ENCODE assay signal across 9 cellular contexts in the genomic region with DNA sequence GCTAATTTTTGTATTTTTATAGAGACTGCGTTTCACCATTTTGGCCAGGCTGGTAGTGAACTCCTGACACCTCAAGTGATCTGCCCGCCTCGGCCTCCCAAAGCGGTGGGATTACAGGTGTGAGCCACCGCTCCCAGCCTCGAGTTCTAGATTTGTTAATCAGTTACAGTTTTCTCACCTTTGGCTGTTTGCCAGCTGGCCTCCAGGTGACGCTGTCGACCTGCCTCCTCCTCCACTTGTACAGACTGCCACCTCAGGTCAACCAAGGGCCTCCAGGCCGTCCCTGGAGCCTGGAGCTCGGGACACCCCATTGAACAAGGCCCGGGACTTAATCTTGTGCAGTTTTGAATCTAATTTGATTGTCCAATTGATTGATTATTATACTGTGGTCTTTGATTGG. TPM values are rescaled to one million over a fixed set of nuclear protein-coding genes. Genes with fewer than 3 reads are reported as not detected.
DNase-seq lines count a peak whose midpoint lies in the region; ATAC-seq and TF ChIP-seq lines count a peak whose summit lies in the region.
"Had no signal": no experiment of that assay in that cellular context is flagged by ENCODE, and none has a peak within 500 bp of the region (broad histone marks: within the 10 kb centered on the region; RNA-seq: fewer than 3 reads in every experiment).

No MANE protein-coding gene starts in this region.

- H2BK5ac ChIP-seq in mesendoderm (ENCODE audit: low read length), result no peak overlapping the region

- no peak overlapping the region for H3K4me2 ChIP-seq in MM.1S (ENCODE audit: low read depth, low read length)
- no peak overlapping the region for H3K4me2 ChIP-seq in mesendoderm (ENCODE audit: low read length)

- H3K27me3 ChIP-seq in CD4-positive, alpha-beta T cell (ENCODE audit: control insufficient read depth, insufficient read depth, low read length), result no peaks in the 10 kb centered on the region
- H3K27me3 ChIP-seq in MM.1S (replicated peaks; ENCODE audit: insufficient read depth, low read length) (peaks cover 81% of the 10 kb centered on the region), mesendoderm (ENCODE audit: insufficient read depth, low read length, poor library complexity) (no peaks in the 10 kb centered on the region), tibial nerve (no peaks in the 10 kb centered on the region)

- H3K36me3 ChIP-seq in MM.1S (replicated peaks; ENCODE audit: insufficient read depth, low read length) (no peaks in the 10 kb centered on the region), mesendoderm (ENCODE audit: control insufficient read depth, insufficient read depth, low read length) (no peaks in the 10 kb centered on the region), tibial nerve (no peaks in the 10 kb centered on the region)

- H3K79me2 ChIP-seq in MM.1S (ENCODE audit: low read length), result no peaks in the 10 kb centered on the region
- H3K79me2 ChIP-seq in mesendoderm (ENCODE audit: control insufficient read depth, insufficient read depth, low read length), result no peaks in the 10 kb centered on the region

- no peak overlapping the region for H2BK15ac ChIP-seq in mesendoderm (replicated peaks; ENCODE audit: low read depth)

- no peak overlapping the region for H3K18ac ChIP-seq in mesendoderm (ENCODE audit: low read length)

- H3K4me3 ChIP-seq in MM.1S (ENCODE audit: low read length), result no peak overlapping the region
- H3K4me3 ChIP-seq in mesendoderm (ENCODE audit: low read length), result no peak overlapping the region
- no peak overlapping the region for H3K4me3 ChIP-seq in tibial nerve

- no peak overlapping the region for H4K5ac ChIP-seq in mesendoderm (ENCODE audit: low read length)

- TF ChIP-seq CTCF in CD4-positive, alpha-beta T cell (IDR thresholded peaks at IDR 0.05), result peak; percentile 59
- TF ChIP-seq CTCF in MM.1S (IDR thresholded peaks at IDR 0.05; ENCODE audit: low read length) (peak; percentile 84), tibial nerve (IDR thresholded peaks at IDR 0.05) (peak in 1 of 5 experiments; percentile 42)

- no peak for ATAC-seq in CD4-positive, alpha-beta T cell (ENCODE audit: poor library complexity)
- ATAC-seq in HG03520 (IDR thresholded peaks at IDR 0.05; ENCODE audit: unreplicated experiment) (no peak), GM21381 (IDR thresholded peaks at IDR 0.05; ENCODE audit: unreplicated experiment) (no peak)

- H3K9me2 ChIP-seq in MM.1S (replicated peaks; ENCODE audit: insufficient read depth, low read length), result no peaks in the 10 kb centered on the region

- H3K4me1 Mint-ChIP-seq in CD4-positive, alpha-beta T cell (ENCODE audit: low read depth), result peaks cover 21% of the 10 kb centered on the region

- POLR2A ChIA-PET in CD4-positive, alpha-beta T cell (lab: Charles Lee), result interaction anchor here (1.8 to 3.3 kb wide), 7 partner anchors 25 to 67 kb away, joined by 11 to 34 read pairs (median 17); a partner anchor contains a TSS

- H4K20me1 ChIP-seq in MM.1S (ENCODE audit: insufficient read depth, low read length), result no peaks in the 10 kb centered on the region

- no peaks in the 10 kb centered on the region for H3K36me3 Mint-ChIP-seq in CD4-positive, alpha-beta T cell (ENCODE audit: low read depth)

- no peak overlapping the region for H3K56ac ChIP-seq in mesendoderm (ENCODE audit: low read length)

- WGBS in mesendoderm (ENCODE audit: extremely low coverage, insufficient coverage, low lambda C conversion rate), result no CpG with 5 or more reads among the region's 11 CpGs
- WGBS in tibial nerve, 2 donors, result 61 to 75% methylated on average over 11 of the region's 11 CpGs

- no peak overlapping the region for H2AFZ ChIP-seq in MM.1S (ENCODE audit: low read length)

- no peaks in the 10 kb centered on the region for H3K9me3 Mint-ChIP-seq in CD4-positive, alpha-beta T cell
- H3K9me3 Mint-ChIP-seq: T-helper 1 cell treated with Interleukin-12 subunit alpha and Interleukin-12 subunit beta and Interleukin-4 antibody, amounts not matched to agents 30 μg/mL and 1 μg/mL, for 36 hours had no signal

- H3K27ac ChIP-seq in CD4-positive, alpha-beta T cell (ENCODE audit: low read depth, low read length), result no peak overlapping the region
- H3K27ac ChIP-seq in MM.1S (ENCODE audit: low read length), result no peak overlapping the region
- no peak overlapping the region for H3K27ac ChIP-seq in mesendoderm (ENCODE audit: low read depth, low read length)
- H3K27ac ChIP-seq in tibial nerve, result no peak overlapping the region

- no peaks in the 10 kb centered on the region for H3K9me3 ChIP-seq in CD4-positive, alpha-beta T cell (ENCODE audit: control insufficient read depth, low read length)
- H3K9me3 ChIP-seq in MM.1S (replicated peaks; ENCODE audit: insufficient read depth, low read length) (no peaks in the 10 kb centered on the region), tibial nerve (no peaks in the 10 kb centered on the region)

- H3K4me1 ChIP-seq in MM.1S (ENCODE audit: low read length) (no peaks in the 10 kb centered on the region), mesendoderm (ENCODE audit: control insufficient read depth, low read depth, low read length) (no peaks in the 10 kb centered on the region), tibial nerve (no peaks in the 10 kb centered on the region)

- H3K27me3 Mint-ChIP-seq in CD4-positive, alpha-beta T cell, result no peaks in the 10 kb centered on the region

- no peak overlapping the region for H4K8ac ChIP-seq in mesendoderm (ENCODE audit: low read depth, low read length)

- peak overlapping the region; percentile 20 for H3K4me3 Mint-ChIP-seq in CD4-positive, alpha-beta T cell
- H3K4me3 Mint-ChIP-seq: T-helper 1 cell treated with Interleukin-12 subunit alpha and Interleukin-12 subunit beta and Interleukin-4 antibody, amounts not matched to agents 30 μg/mL and 1 μg/mL, for 36 hours had no signal

- no peaks in the 10 kb centered on the region for H3F3A ChIP-seq in MM.1S (ENCODE audit: insufficient read depth, low read length)

- H3K27ac Mint-ChIP-seq in CD4-positive, alpha-beta T cell, result peak overlapping the region; percentile 51

- H3K4ac ChIP-seq in mesendoderm (ENCODE audit: low read depth, low read length), result no peak overlapping the region

- no peak overlapping the region for H2BK120ac ChIP-seq in mesendoderm (ENCODE audit: low read depth, low read length)

- DNase-seq in CD4-positive, alpha-beta T cell, result peak; percentile 34 to 68 (median 49)
- peak; percentile 60 for DNase-seq in MM.1S
- peak; percentile 59 for DNase-seq in activated T-cell treated with anti-CD3 and anti-CD28 coated beads, Interleukin-2, amount 50 U/mL, for 1 hour
- peak; percentile 85 for DNase-seq in mesendoderm
- no peak for DNase-seq in retina
- no peak for DNase-seq in tibial nerve (ENCODE audit: low spot score in 2 of 2)

- intact Hi-C loops in CD4-positive, alpha-beta T cell (cut with DNase I, micrococcal nuclease), result no loop called here

- no peak for TF ChIP-seq EP300 in tibial nerve (IDR thresholded peaks at IDR 0.05)

- no peak for TF ChIP-seq POLR2A in tibial nerve (IDR thresholded peaks at IDR 0.05)

- no peak overlapping the region for H3K23ac ChIP-seq in mesendoderm (ENCODE audit: low read length)

- H3K9ac ChIP-seq in MM.1S (ENCODE audit: low read length) (no peak overlapping the region), mesendoderm (ENCODE audit: low read length) (no peak overlapping the region)

- H3K79me1 ChIP-seq in mesendoderm (ENCODE audit: low read length), result no peaks in the 10 kb centered on the region

- H2AK5ac ChIP-seq in mesendoderm (ENCODE audit: low read length), result no peak overlapping the region

- CTCF ChIA-PET in CD4-positive, alpha-beta T cell (lab: Charles Lee), result interaction anchor here (0.7 to 3.2 kb wide), 31 partner anchors 9 to 652 kb away, joined by 3 to 30 read pairs (median 6); a partner anchor contains a TSS

RNA-seq across cellular contexts. Expression of a gene that starts 45.5 kb away (rescaled TPM):
- 100 to 1,000 TPM; 254 to 255 TPM for total RNA-seq in CD4-positive, alpha-beta T cell
- 75.2 TPM for polyA plus RNA-seq in mesendoderm (2013, experiment 1 of 2)
- polyA plus RNA-seq in mesendoderm (2013, experiment 2 of 2), result 77.2 TPM
- total RNA-seq in tibial nerve, result 10 to 100 TPM; 37.3 to 77.4 (median 58.3) TPM

RNA-seq across cellular contexts. Expression of a gene that starts 45.5 kb away (rescaled TPM):
- total RNA-seq in CD4-positive, alpha-beta T cell, result 10 to 100 TPM; 40.9 to 43.9 TPM
- 30.2 TPM for polyA plus RNA-seq in mesendoderm (2013, experiment 1 of 2)
- 29.9 TPM for polyA plus RNA-seq in mesendoderm (2013, experiment 2 of 2)
- 100 to 1,000 TPM in 1 of 4 donors, 10 to 100 TPM in 3; 58.6 to 145 (median 86.6) TPM for total RNA-seq in tibial nerve

Comparison
In these comparisons a context has a peak if more than half of its experiments do, and no peak if none do; other contexts are left out.
1. DNase-seq: peak in CD4-positive, alpha-beta T cell (10 of 10), MM.1S (single experiment), activated T-cell treated with anti-CD3 and anti-CD28 coated beads, Interleukin-2, amount 50 U/mL, for 1 hour (single experiment) and mesendoderm (single experiment); none in retina (single experiment) and tibial nerve (0 of 2).